Comparison of ENCODE assay signal across 9 cellular contexts in the genomic region with DNA sequence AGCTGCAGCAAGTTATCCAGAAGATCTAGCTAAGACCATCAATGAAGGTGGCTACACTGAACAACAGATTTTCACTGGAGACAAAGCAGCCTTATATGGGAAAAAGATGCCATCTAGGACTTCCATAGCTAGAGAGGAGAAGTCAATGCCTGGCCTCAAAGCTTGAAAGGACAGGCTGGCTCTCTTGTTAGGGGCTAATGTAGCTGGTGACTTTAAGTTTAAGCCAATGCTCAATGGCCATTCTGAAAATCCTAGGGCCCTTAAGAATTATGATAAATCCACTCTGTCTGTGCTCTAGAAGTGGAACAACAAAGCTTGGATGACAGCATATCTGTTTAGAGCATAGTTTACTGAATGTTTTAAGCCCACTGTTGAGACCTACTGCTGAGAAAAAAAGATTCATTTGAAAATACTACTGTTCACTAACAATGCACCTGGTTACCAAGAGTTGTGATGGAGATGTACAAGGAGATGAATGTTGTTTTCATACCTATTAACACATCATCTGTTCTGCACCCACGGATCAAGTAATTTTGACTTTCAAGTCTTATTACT. TPM values are rescaled to one million over a fixed set of nuclear protein-coding genes. Genes with fewer than 3 reads are reported as not detected.
"Had no signal": no experiment of that assay in that cellular context is flagged by ENCODE, and none has a peak within 500 bp of the region (broad histone marks: within the 10 kb centered on the region; RNA-seq: fewer than 3 reads in every experiment).

No MANE protein-coding gene starts in this region.

- DNase-seq: IMR-90, KBM-7, KG1 had no signal

- H3K27ac ChIP-seq: HL-60 had no signal

- FAIRE-seq: HepG2, HTR-8/SVneo had no signal

- ATAC-seq: HepG2 had no signal

RNA-seq across cellular contexts. Expression of a gene that starts 13.6 kb away (rescaled TPM):
- total RNA-seq: HT1080 had no signal
- polyA plus RNA-seq: IgD-negative memory B cell had no signal

RNA-seq across cellular contexts. Expression of a gene that starts 56.1 kb away (rescaled TPM):
- total RNA-seq: HT-29, HT1080, IMR-90 had no signal
- polyA plus RNA-seq: IMR-90 had no signal
